ENCODE assay signal across 2 cellular contexts in genomic region chr20:51938557-51939324, GRCh38.
TF ChIP-seq lines count a peak whose summit lies in the region.

No MANE protein-coding gene starts in this region.

TF ChIP-seq in HepG2, 621 proteins besides CTCF, POLR2A, EP300 and RAD21 (continued from another document):
- no peak for TF ChIP-seq POGK (CRISPR knock-in tag; conservative IDR thresholded peaks at IDR 0.05)
- TF ChIP-seq ZNF30 (CRISPR knock-in tag; IDR thresholded peaks at IDR 0.05), result no peak
- no peak for TF ChIP-seq ZNF510 (CRISPR knock-in tag; IDR thresholded peaks at IDR 0.05; ENCODE audit: low read depth)
- peak; percentile 40; the same call in 1 of the 2 replicates for TF ChIP-seq CEBPB (IDR thresholded peaks at IDR 0.05; ENCODE audit: borderline replicate concordance, low read depth, low read length)
- TF ChIP-seq ZC3H13 (CRISPR knock-in tag; IDR thresholded peaks at IDR 0.05), result no peak

TF ChIP-seq in HEK293T, 16 proteins besides CTCF, POLR2A, EP300 and RAD21 (continued from another document):
- no peak for TF ChIP-seq PKNOX1 (IDR thresholded peaks at IDR 0.05)
- no peak for TF ChIP-seq ARNT (IDR thresholded peaks at IDR 0.05)
- TF ChIP-seq FOXA1 (IDR thresholded peaks at IDR 0.05), result no peak
- no peak for TF ChIP-seq FOXK2 (IDR thresholded peaks at IDR 0.05)
- TF ChIP-seq SUZ12 (IDR thresholded peaks at IDR 0.05), result no peak
- no peak for TF ChIP-seq HDGF (IDR thresholded peaks at IDR 0.05; ENCODE audit: borderline replicate concordance)
- TF ChIP-seq SP1 (IDR thresholded peaks at IDR 0.05), result no peak
- no peak for TF ChIP-seq ELF4 (IDR thresholded peaks at IDR 0.05)
- TF ChIP-seq TARDBP (IDR thresholded peaks at IDR 0.05), result no peak
- no peak for TF ChIP-seq ZNF384 (IDR thresholded peaks at IDR 0.05)
TF ChIP-seq in HEK293T: peak in this region for 0.
